ENCODE assay signal across 1 cellular context in genomic region chr17:75773808-75774470, GRCh38.
TF ChIP-seq lines count a peak whose summit lies in the region.

No MANE protein-coding gene starts in this region.

TF ChIP-seq in K562, 482 proteins besides CTCF, POLR2A, EP300 and RAD21 (continues in another document):
- TF ChIP-seq ELK1 (CRISPR knock-in tag; IDR thresholded peaks at IDR 0.05) (no peak), ZFP1 (CRISPR knock-in tag; IDR thresholded peaks at IDR 0.05) (no peak), RBFOX2 (IDR thresholded peaks at IDR 0.05; ENCODE audit: low read depth, low read length) (peak; percentile 48), MED1 (CRISPR knock-in tag; IDR thresholded peaks at IDR 0.05; ENCODE audit: borderline replicate concordance) (0 out of 2 replicates have a peak, but pooled peaks have one; percentile 64), BCOR (IDR thresholded peaks at IDR 0.05) (no peak), CEBPB (tag; IDR thresholded peaks at IDR 0.05) (no peak), IRF2 (CRISPR knock-in tag; IDR thresholded peaks at IDR 0.05) (peak; percentile 87), RERE (CRISPR knock-in tag; IDR thresholded peaks at IDR 0.05; ENCODE audit: borderline replicate concordance) (peak; percentile 90; the same call in 1 of the 2 replicates), OTX1 (CRISPR knock-in tag; IDR thresholded peaks at IDR 0.05) (no peak), PHF21A (IDR thresholded peaks at IDR 0.05; ENCODE audit: borderline replicate concordance, low read depth) (no peak), FOXM1 (IDR thresholded peaks at IDR 0.05; ENCODE audit: low read depth) (no peak), FOXM1 (CRISPR knock-in tag; IDR thresholded peaks at IDR 0.05; ENCODE audit: low read depth) (no peak), ZNF232 (CRISPR knock-in tag; IDR thresholded peaks at IDR 0.05) (peak; percentile 15; the same call in 1 of the 2 replicates), TGIF2 (CRISPR knock-in tag; IDR thresholded peaks at IDR 0.05) (peak; percentile 71; the same call in 1 of the 2 replicates), CHD4 (IDR thresholded peaks at IDR 0.05; ENCODE audit: insufficient read depth, insufficient replicate concordance, low read depth, low read length, poor library complexity, severe bottlenecking) (no peak), FOXA1 (IDR thresholded peaks at IDR 0.05; ENCODE audit: borderline replicate concordance) (no peak), THAP12 (CRISPR knock-in tag; IDR thresholded peaks at IDR 0.05) (no peak), RBM39 (optimal IDR thresholded peaks at IDR 0.05; ENCODE audit: low read depth, low read length) (no peak), PATZ1 (CRISPR knock-in tag; IDR thresholded peaks at IDR 0.05; ENCODE audit: borderline replicate concordance) (no peak), ZBTB43 (CRISPR knock-in tag; IDR thresholded peaks at IDR 0.05) (peak; percentile 37; the same call in 1 of the 2 replicates), ZBTB1 (CRISPR knock-in tag; IDR thresholded peaks at IDR 0.05; ENCODE audit: borderline replicate concordance, low read depth) (0 out of 2 replicates have a peak, but pooled peaks have one; percentile 24), XRCC5 (IDR thresholded peaks at IDR 0.05; ENCODE audit: low read depth, low read length) (0 out of 2 replicates have a peak, but pooled peaks have one; percentile 19), ZNF174 (CRISPR knock-in tag; IDR thresholded peaks at IDR 0.05) (no peak), POLR2G (IDR thresholded peaks at IDR 0.05; ENCODE audit: low read depth, low read length) (peak; percentile 67), ZNF740 (CRISPR knock-in tag; IDR thresholded peaks at IDR 0.05) (no peak), ZNF740 (tag; IDR thresholded peaks at IDR 0.05) (no peak), LCOR (CRISPR knock-in tag; IDR thresholded peaks at IDR 0.05) (peak; percentile 79)
- TF ChIP-seq, protein P1, sequence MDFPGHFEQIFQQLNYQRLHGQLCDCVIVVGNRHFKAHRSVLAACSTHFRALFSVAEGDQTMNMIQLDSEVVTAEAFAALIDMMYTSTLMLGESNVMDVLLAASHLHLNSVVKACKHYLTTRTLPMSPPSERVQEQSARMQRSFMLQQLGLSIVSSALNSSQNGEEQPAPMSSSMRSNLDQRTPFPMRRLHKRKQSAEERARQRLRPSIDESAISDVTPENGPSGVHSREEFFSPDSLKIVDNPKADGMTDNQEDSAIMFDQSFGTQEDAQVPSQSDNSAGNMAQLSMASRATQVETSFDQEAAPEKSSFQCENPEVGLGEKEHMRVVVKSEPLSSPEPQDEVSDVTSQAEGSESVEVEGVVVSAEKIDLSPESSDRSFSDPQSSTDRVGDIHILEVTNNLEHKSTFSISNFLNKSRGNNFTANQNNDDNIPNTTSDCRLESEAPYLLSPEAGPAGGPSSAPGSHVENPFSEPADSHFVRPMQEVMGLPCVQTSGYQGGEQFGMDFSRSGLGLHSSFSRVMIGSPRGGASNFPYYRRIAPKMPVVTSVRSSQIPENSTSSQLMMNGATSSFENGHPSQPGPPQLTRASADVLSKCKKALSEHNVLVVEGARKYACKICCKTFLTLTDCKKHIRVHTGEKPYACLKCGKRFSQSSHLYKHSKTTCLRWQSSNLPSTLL (IDR thresholded peaks at IDR 0.05): no peak
- TF ChIP-seq, protein P2, sequence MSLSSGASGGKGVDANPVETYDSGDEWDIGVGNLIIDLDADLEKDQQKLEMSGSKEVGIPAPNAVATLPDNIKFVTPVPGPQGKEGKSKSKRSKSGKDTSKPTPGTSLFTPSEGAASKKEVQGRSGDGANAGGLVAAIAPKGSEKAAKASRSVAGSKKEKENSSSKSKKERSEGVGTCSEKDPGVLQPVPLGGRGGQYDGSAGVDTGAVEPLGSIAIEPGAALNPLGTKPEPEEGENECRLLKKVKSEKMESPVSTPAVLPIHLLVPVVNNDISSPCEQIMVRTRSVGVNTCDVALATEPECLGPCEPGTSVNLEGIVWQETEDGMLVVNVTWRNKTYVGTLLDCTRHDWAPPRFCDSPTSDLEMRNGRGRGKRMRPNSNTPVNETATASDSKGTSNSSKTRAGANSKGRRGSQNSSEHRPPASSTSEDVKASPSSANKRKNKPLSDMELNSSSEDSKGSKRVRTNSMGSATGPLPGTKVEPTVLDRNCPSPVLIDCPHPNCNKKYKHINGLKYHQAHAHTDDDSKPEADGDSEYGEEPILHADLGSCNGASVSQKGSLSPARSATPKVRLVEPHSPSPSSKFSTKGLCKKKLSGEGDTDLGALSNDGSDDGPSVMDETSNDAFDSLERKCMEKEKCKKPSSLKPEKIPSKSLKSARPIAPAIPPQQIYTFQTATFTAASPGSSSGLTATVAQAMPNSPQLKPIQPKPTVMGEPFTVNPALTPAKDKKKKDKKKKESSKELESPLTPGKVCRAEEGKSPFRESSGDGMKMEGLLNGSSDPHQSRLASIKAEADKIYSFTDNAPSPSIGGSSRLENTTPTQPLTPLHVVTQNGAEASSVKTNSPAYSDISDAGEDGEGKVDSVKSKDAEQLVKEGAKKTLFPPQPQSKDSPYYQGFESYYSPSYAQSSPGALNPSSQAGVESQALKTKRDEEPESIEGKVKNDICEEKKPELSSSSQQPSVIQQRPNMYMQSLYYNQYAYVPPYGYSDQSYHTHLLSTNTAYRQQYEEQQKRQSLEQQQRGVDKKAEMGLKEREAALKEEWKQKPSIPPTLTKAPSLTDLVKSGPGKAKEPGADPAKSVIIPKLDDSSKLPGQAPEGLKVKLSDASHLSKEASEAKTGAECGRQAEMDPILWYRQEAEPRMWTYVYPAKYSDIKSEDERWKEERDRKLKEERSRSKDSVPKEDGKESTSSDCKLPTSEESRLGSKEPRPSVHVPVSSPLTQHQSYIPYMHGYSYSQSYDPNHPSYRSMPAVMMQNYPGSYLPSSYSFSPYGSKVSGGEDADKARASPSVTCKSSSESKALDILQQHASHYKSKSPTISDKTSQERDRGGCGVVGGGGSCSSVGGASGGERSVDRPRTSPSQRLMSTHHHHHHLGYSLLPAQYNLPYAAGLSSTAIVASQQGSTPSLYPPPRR (CRISPR knock-in tag; IDR thresholded peaks at IDR 0.05; ENCODE audit: borderline replicate concordance): 0 out of 2 replicates have a peak, but pooled peaks have one; percentile 9
- TF ChIP-seq, protein P3, sequence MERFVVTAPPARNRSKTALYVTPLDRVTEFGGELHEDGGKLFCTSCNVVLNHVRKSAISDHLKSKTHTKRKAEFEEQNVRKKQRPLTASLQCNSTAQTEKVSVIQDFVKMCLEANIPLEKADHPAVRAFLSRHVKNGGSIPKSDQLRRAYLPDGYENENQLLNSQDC (CRISPR knock-in tag; IDR thresholded peaks at IDR 0.05): no peak
- TF ChIP-seq, protein P4, sequence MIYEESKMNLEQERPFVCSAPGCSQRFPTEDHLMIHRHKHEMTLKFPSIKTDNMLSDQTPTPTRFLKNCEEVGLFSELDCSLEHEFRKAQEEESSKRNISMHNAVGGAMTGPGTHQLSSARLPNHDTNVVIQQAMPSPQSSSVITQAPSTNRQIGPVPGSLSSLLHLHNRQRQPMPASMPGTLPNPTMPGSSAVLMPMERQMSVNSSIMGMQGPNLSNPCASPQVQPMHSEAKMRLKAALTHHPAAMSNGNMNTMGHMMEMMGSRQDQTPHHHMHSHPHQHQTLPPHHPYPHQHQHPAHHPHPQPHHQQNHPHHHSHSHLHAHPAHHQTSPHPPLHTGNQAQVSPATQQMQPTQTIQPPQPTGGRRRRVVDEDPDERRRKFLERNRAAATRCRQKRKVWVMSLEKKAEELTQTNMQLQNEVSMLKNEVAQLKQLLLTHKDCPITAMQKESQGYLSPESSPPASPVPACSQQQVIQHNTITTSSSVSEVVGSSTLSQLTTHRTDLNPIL (CRISPR knock-in tag; IDR thresholded peaks at IDR 0.05): no peak
